Comparison of ENCODE assay signal across 1 cellular context in the genomic region with DNA sequence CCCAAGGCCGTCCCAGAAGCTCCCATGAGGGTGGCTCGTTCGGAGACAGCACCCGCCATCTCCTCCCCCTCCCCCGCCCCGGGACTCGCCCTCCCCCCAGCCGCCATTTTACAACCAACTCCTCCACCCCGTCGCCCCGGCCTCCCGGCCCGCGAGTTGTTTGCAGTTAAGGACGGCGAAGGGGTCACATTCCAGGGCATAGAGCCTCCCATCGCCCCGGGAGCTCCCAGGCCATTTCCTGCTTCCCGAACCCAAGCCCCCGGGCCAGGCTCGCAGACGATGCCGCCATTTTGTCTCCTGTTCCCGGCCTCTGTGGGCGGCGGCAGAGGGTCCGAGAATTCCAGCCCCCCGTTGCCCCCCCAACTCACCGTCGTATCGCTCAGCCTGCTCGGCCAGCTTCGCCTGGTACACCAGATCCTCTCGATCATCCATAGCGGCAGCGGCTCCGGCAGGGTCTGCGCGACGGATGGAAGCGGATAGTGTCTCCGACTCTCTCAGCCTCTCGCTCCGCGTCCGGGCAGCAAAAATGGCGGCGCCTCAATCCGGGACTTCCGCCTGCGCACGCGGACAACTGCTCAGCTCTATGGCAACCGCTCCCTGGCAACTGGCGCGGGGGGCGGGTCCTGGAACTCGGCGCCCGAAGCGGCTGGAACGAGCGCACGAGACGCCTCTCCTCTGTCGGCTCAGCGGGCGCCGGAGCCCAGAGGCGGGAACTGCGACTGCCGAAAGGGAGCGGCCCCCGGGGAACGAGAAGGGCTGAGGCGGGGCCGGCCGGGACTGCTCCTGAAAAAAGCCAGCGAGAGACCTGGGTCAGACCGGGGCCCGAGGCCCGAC.
A peak's percentile ranks its signal among the peaks of the same experiment; 100 is the strongest.
TF ChIP-seq lines count a peak whose summit lies in the region.

A gene (minus strand): TSS at position 544 of the 834 bp plus-strand sequence. CDS start 112 bp downstream, at position 432.

TF ChIP-seq in HepG2, 621 proteins besides CTCF, POLR2A, EP300 and RAD21 (continued from another document and continues in another):
- TF ChIP-seq, protein P1, sequence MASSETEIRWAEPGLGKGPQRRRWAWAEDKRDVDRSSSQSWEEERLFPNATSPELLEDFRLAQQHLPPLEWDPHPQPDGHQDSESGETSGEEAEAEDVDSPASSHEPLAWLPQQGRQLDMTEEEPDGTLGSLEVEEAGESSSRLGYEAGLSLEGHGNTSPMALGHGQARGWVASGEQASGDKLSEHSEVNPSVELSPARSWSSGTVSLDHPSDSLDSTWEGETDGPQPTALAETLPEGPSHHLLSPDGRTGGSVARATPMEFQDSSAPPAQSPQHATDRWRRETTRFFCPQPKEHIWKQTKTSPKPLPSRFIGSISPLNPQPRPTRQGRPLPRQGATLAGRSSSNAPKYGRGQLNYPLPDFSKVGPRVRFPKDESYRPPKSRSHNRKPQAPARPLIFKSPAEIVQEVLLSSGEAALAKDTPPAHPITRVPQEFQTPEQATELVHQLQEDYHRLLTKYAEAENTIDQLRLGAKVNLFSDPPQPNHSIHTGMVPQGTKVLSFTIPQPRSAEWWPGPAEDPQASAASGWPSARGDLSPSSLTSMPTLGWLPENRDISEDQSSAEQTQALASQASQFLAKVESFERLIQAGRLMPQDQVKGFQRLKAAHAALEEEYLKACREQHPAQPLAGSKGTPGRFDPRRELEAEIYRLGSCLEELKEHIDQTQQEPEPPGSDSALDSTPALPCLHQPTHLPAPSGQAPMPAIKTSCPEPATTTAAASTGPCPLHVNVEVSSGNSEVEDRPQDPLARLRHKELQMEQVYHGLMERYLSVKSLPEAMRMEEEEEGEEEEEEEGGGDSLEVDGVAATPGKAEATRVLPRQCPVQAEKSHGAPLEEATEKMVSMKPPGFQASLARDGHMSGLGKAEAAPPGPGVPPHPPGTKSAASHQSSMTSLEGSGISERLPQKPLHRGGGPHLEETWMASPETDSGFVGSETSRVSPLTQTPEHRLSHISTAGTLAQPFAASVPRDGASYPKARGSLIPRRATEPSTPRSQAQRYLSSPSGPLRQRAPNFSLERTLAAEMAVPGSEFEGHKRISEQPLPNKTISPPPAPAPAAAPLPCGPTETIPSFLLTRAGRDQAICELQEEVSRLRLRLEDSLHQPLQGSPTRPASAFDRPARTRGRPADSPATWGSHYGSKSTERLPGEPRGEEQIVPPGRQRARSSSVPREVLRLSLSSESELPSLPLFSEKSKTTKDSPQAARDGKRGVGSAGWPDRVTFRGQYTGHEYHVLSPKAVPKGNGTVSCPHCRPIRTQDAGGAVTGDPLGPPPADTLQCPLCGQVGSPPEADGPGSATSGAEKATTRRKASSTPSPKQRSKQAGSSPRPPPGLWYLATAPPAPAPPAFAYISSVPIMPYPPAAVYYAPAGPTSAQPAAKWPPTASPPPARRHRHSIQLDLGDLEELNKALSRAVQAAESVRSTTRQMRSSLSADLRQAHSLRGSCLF (CRISPR knock-in tag; IDR thresholded peaks at IDR 0.05; ENCODE audit: borderline replicate concordance), result no peak
- TF ChIP-seq ZNF317 (CRISPR knock-in tag; IDR thresholded peaks at IDR 0.05) (peak; percentile 73; the same call in 1 of the 2 replicates), SMAD9 (CRISPR knock-in tag; IDR thresholded peaks at IDR 0.05) (no peak), DPF2 (CRISPR knock-in tag; IDR thresholded peaks at IDR 0.05; ENCODE audit: borderline replicate concordance, low read depth) (no peak), RBFOX2 (IDR thresholded peaks at IDR 0.05; ENCODE audit: low read depth, low read length) (peak; percentile 98), SMYD3 (CRISPR knock-in tag; IDR thresholded peaks at IDR 0.05) (peak; percentile 66; the same call in 1 of the 2 replicates), HNRNPH1 (optimal IDR thresholded peaks at IDR 0.05; ENCODE audit: low read depth, low read length) (no peak), FOXP1 (IDR thresholded peaks at IDR 0.05) (no peak), FOXP1 (CRISPR knock-in tag; IDR thresholded peaks at IDR 0.05) (no peak), XBP1 (CRISPR knock-in tag; IDR thresholded peaks at IDR 0.05) (no peak), GFI1 (CRISPR knock-in tag; IDR thresholded peaks at IDR 0.05; ENCODE audit: borderline replicate concordance) (0 out of 2 replicates have a peak, but pooled peaks have one; percentile 7), ZNF605 (CRISPR knock-in tag; IDR thresholded peaks at IDR 0.05) (peak; percentile 81), ATF7-NPFF (CRISPR knock-in tag; IDR thresholded peaks at IDR 0.05; ENCODE audit: low read depth) (peak; percentile 29), ZNF101 (CRISPR knock-in tag; IDR thresholded peaks at IDR 0.05; ENCODE audit: borderline replicate concordance, low read depth) (no peak; the same call in 1 of the 2 replicates), ASH2L (IDR thresholded peaks at IDR 0.05; ENCODE audit: insufficient read length, low read depth, low read length) (peak; percentile 86), NFRKB (IDR thresholded peaks at IDR 0.05) (peak; percentile 95), PCBP1 (IDR thresholded peaks at IDR 0.05; ENCODE audit: borderline replicate concordance, low read depth, low read length) (peak; percentile 17; the same call in 1 of the 2 replicates), ZBTB7A (CRISPR knock-in tag; IDR thresholded peaks at IDR 0.05) (peak; percentile 95), MIER2 (CRISPR knock-in tag; IDR thresholded peaks at IDR 0.05) (no peak), MXD4 (CRISPR knock-in tag; IDR thresholded peaks at IDR 0.05) (peak; percentile 92), KDM5B (CRISPR knock-in tag; IDR thresholded peaks at IDR 0.05; ENCODE audit: borderline replicate concordance) (0 out of 2 replicates have a peak, but pooled peaks have one; percentile 34), NFE2L2 (IDR thresholded peaks at IDR 0.05; ENCODE audit: low read length) (no peak), TGIF2 (CRISPR knock-in tag; IDR thresholded peaks at IDR 0.05) (peak; percentile 72; the same call in 1 of the 2 replicates), SMARCE1 (IDR thresholded peaks at IDR 0.05; ENCODE audit: borderline replicate concordance) (no peak), SPEN (CRISPR knock-in tag; IDR thresholded peaks at IDR 0.05; ENCODE audit: low read depth) (peak; percentile 96; the same call in 1 of the 2 replicates), ZNF674 (CRISPR knock-in tag; IDR thresholded peaks at IDR 0.05; ENCODE audit: low read depth) (no peak)
- TF ChIP-seq, protein P2, sequence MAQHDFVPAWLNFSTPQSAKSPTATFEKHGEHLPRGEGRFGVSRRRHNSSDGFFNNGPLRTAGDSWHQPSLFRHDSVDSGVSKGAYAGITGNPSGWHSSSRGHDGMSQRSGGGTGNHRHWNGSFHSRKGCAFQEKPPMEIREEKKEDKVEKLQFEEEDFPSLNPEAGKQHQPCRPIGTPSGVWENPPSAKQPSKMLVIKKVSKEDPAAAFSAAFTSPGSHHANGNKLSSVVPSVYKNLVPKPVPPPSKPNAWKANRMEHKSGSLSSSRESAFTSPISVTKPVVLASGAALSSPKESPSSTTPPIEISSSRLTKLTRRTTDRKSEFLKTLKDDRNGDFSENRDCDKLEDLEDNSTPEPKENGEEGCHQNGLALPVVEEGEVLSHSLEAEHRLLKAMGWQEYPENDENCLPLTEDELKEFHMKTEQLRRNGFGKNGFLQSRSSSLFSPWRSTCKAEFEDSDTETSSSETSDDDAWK (CRISPR knock-in tag; IDR thresholded peaks at IDR 0.05), result no peak
- TF ChIP-seq, protein P3, sequence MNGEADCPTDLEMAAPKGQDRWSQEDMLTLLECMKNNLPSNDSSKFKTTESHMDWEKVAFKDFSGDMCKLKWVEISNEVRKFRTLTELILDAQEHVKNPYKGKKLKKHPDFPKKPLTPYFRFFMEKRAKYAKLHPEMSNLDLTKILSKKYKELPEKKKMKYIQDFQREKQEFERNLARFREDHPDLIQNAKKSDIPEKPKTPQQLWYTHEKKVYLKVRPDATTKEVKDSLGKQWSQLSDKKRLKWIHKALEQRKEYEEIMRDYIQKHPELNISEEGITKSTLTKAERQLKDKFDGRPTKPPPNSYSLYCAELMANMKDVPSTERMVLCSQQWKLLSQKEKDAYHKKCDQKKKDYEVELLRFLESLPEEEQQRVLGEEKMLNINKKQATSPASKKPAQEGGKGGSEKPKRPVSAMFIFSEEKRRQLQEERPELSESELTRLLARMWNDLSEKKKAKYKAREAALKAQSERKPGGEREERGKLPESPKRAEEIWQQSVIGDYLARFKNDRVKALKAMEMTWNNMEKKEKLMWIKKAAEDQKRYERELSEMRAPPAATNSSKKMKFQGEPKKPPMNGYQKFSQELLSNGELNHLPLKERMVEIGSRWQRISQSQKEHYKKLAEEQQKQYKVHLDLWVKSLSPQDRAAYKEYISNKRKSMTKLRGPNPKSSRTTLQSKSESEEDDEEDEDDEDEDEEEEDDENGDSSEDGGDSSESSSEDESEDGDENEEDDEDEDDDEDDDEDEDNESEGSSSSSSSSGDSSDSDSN (CRISPR knock-in tag; IDR thresholded peaks at IDR 0.05), result peak; percentile 90
- TF ChIP-seq, protein P4, sequence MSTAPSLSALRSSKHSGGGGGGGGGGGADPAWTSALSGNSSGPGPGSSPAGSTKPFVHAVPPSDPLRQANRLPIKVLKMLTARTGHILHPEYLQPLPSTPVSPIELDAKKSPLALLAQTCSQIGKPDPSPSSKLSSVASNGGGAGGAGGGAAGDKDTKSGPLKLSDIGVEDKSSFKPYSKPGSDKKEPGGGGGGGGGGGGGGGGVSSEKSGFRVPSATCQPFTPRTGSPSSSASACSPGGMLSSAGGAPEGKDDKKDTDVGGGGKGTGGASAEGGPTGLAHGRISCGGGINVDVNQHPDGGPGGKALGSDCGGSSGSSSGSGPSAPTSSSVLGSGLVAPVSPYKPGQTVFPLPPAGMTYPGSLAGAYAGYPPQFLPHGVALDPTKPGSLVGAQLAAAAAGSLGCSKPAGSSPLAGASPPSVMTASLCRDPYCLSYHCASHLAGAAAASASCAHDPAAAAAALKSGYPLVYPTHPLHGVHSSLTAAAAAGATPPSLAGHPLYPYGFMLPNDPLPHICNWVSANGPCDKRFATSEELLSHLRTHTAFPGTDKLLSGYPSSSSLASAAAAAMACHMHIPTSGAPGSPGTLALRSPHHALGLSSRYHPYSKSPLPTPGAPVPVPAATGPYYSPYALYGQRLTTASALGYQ (CRISPR knock-in tag; IDR thresholded peaks at IDR 0.05), result no peak; the same call in 1 of the 2 replicates
- TF ChIP-seq, protein P5, sequence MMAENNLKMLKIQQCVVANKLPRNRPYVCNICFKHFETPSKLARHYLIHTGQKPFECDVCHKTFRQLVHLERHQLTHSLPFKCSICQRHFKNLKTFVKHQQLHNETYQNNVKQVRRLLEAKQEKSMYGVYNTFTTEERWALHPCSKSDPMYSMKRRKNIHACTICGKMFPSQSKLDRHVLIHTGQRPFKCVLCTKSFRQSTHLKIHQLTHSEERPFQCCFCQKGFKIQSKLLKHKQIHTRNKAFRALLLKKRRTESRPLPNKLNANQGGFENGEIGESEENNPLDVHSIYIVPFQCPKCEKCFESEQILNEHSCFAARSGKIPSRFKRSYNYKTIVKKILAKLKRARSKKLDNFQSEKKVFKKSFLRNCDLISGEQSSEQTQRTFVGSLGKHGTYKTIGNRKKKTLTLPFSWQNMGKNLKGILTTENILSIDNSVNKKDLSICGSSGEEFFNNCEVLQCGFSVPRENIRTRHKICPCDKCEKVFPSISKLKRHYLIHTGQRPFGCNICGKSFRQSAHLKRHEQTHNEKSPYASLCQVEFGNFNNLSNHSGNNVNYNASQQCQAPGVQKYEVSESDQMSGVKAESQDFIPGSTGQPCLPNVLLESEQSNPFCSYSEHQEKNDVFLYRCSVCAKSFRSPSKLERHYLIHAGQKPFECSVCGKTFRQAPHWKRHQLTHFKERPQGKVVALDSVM (CRISPR knock-in tag; IDR thresholded peaks at IDR 0.05), result peak; percentile 10; the same call in 1 of the 2 replicates
- TF ChIP-seq, protein P6, sequence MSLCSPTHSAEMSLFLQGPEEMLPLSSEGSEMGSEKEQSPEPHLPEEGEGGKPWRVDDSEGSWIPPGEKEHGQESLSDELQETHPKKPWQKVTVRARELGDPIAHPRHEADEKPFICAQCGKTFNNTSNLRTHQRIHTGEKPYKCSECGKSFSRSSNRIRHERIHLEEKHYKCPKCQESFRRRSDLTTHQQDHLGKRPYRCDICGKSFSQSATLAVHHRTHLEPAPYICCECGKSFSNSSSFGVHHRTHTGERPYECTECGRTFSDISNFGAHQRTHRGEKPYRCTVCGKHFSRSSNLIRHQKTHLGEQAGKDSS (CRISPR knock-in tag; IDR thresholded peaks at IDR 0.05; ENCODE audit: borderline replicate concordance, low read depth), result peak; percentile 47; the same call in 1 of the 2 replicates
- TF ChIP-seq, protein P7, sequence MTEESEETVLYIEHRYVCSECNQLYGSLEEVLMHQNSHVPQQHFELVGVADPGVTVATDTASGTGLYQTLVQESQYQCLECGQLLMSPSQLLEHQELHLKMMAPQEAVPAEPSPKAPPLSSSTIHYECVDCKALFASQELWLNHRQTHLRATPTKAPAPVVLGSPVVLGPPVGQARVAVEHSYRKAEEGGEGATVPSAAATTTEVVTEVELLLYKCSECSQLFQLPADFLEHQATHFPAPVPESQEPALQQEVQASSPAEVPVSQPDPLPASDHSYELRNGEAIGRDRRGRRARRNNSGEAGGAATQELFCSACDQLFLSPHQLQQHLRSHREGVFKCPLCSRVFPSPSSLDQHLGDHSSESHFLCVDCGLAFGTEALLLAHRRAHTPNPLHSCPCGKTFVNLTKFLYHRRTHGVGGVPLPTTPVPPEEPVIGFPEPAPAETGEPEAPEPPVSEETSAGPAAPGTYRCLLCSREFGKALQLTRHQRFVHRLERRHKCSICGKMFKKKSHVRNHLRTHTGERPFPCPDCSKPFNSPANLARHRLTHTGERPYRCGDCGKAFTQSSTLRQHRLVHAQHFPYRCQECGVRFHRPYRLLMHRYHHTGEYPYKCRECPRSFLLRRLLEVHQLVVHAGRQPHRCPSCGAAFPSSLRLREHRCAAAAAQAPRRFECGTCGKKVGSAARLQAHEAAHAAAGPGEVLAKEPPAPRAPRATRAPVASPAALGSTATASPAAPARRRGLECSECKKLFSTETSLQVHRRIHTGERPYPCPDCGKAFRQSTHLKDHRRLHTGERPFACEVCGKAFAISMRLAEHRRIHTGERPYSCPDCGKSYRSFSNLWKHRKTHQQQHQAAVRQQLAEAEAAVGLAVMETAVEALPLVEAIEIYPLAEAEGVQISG (CRISPR knock-in tag; IDR thresholded peaks at IDR 0.05), result peak; percentile 66; the same call in 1 of the 2 replicates
- TF ChIP-seq, protein P8, sequence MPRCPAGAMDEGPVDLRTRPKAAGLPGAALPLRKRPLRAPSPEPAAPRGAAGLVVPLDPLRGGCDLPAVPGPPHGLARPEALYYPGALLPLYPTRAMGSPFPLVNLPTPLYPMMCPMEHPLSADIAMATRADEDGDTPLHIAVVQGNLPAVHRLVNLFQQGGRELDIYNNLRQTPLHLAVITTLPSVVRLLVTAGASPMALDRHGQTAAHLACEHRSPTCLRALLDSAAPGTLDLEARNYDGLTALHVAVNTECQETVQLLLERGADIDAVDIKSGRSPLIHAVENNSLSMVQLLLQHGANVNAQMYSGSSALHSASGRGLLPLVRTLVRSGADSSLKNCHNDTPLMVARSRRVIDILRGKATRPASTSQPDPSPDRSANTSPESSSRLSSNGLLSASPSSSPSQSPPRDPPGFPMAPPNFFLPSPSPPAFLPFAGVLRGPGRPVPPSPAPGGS (CRISPR knock-in tag; IDR thresholded peaks at IDR 0.05), result peak; percentile 57; the same call in 1 of the 2 replicates
